In the genomic region with DNA sequence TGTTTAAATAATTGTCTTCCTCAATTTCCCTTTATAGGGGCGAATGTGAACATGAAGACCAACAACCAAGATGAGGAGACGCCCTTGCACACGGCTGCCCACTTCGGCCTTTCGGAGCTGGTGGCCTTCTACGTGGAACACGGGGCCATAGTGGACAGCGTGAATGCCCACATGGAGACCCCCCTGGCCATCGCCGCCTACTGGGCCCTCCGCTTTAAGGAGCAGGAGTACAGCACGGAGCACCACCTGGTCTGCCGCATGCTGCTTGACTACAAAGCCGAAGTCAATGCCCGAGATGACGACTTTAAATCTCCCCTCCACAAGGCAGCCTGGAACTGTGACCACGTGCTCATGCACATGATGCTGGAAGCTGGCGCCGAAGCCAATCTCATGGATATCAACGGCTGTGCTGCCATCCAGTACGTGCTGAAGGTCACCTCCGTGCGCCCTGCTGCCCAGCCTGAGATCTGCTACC, we compare ENCODE assay signal across 3 cellular contexts.
TF ChIP-seq lines count a peak whose summit lies in the region.

No MANE protein-coding gene starts in this region.

TF ChIP-seq in GM23338, 12 proteins besides CTCF, POLR2A, EP300 and RAD21:
- TF ChIP-seq ZNF331 (CRISPR knock-in tag; IDR thresholded peaks at IDR 0.05; ENCODE audit: low read depth) = no peak
- no peak for TF ChIP-seq ZNF114 (CRISPR knock-in tag; IDR thresholded peaks at IDR 0.05)
- TF ChIP-seq STAT1 (IDR thresholded peaks at IDR 0.05; ENCODE audit: unreplicated experiment) = no peak
- TF ChIP-seq, protein P1, sequence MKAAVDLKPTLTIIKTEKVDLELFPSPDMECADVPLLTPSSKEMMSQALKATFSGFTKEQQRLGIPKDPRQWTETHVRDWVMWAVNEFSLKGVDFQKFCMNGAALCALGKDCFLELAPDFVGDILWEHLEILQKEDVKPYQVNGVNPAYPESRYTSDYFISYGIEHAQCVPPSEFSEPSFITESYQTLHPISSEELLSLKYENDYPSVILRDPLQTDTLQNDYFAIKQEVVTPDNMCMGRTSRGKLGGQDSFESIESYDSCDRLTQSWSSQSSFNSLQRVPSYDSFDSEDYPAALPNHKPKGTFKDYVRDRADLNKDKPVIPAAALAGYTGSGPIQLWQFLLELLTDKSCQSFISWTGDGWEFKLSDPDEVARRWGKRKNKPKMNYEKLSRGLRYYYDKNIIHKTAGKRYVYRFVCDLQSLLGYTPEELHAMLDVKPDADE (IDR thresholded peaks at IDR 0.05) = no peak
- TF ChIP-seq, protein P2, sequence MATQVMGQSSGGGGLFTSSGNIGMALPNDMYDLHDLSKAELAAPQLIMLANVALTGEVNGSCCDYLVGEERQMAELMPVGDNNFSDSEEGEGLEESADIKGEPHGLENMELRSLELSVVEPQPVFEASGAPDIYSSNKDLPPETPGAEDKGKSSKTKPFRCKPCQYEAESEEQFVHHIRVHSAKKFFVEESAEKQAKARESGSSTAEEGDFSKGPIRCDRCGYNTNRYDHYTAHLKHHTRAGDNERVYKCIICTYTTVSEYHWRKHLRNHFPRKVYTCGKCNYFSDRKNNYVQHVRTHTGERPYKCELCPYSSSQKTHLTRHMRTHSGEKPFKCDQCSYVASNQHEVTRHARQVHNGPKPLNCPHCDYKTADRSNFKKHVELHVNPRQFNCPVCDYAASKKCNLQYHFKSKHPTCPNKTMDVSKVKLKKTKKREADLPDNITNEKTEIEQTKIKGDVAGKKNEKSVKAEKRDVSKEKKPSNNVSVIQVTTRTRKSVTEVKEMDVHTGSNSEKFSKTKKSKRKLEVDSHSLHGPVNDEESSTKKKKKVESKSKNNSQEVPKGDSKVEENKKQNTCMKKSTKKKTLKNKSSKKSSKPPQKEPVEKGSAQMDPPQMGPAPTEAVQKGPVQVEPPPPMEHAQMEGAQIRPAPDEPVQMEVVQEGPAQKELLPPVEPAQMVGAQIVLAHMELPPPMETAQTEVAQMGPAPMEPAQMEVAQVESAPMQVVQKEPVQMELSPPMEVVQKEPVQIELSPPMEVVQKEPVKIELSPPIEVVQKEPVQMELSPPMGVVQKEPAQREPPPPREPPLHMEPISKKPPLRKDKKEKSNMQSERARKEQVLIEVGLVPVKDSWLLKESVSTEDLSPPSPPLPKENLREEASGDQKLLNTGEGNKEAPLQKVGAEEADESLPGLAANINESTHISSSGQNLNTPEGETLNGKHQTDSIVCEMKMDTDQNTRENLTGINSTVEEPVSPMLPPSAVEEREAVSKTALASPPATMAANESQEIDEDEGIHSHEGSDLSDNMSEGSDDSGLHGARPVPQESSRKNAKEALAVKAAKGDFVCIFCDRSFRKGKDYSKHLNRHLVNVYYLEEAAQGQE (IDR thresholded peaks at IDR 0.05; ENCODE audit: unreplicated experiment) = no peak
- TF ChIP-seq NANOG (IDR thresholded peaks at IDR 0.05; ENCODE audit: borderline replicate concordance) = no peak
- no peak for TF ChIP-seq EZH2phosphoT487 (IDR thresholded peaks at IDR 0.05; ENCODE audit: unreplicated experiment)

TF ChIP-seq in GM12878, 131 proteins besides CTCF, POLR2A, EP300 and RAD21:
- TF ChIP-seq EED (IDR thresholded peaks at IDR 0.05; ENCODE audit: low read depth) (no peak), YBX1 (IDR thresholded peaks at IDR 0.05) (no peak), IKZF1 (conservative IDR thresholded peaks at IDR 0.05) (0 out of 2 replicates have a peak, but pooled peaks have one; percentile 2), SUZ12 (IDR thresholded peaks at IDR 0.05; ENCODE audit: unreplicated experiment) (no peak)
TF ChIP-seq in GM12878: peak in this region for 1.

TF ChIP-seq in HepG2, 621 proteins besides CTCF, POLR2A, EP300 and RAD21:
- no peak for TF ChIP-seq PCBP2 (optimal IDR thresholded peaks at IDR 0.05; ENCODE audit: low read depth, low read length, poor library complexity, severe bottlenecking)
- 0 out of 2 replicates have a peak, but pooled peaks have one; percentile 16 for TF ChIP-seq JUND (CRISPR knock-in tag; IDR thresholded peaks at IDR 0.05)
